21 cellular contexts compared by ENCODE assay signal in the genomic region with DNA sequence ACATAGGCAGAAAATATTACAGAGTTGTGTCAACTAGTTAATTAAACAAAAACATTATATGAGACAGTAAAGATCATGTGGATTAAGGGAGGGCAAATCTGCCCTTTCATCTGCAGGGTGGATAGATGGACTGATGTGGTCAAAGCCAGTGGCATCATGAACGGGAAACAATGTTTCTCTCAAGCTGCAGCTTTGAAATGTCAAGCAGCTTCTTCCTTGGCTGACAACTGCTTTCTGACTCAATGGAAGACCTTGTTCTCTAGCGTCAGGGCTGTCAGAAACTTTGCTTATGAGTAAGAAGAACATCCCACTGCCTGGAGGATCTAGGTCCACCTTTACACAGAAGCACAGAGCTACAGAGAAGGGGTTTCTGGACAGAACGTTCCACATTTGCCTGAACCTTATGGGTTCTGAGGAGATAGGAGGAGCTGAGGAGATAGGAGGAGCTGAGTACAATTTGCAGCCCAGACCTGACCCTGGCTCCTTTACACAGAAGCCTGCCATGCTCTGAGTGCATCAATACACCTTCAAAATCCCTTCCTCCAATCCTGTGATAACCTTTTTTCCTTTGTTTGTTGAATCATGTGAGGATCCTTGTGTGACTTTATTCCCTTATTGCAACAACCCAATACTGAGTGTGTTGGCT. TPM values are rescaled to one million over a fixed set of nuclear protein-coding genes. Genes with fewer than 3 reads are reported as not detected.
A peak's percentile ranks its signal among the peaks of the same experiment; 100 is the strongest.
DNase-seq lines count a peak whose midpoint lies in the region; ATAC-seq and TF ChIP-seq lines count a peak whose summit lies in the region.
"Had no signal": no experiment of that assay in that cellular context is flagged by ENCODE, and none has a peak within 500 bp of the region (broad histone marks: within the 10 kb centered on the region; RNA-seq: fewer than 3 reads in every experiment).

No MANE protein-coding gene starts in this region.

- TF ChIP-seq CTCF in CD4-positive, alpha-beta T cell (IDR thresholded peaks at IDR 0.05): no peak

- peaks cover 36% of the 10 kb centered on the region for H3K4me1 Mint-ChIP-seq in activated CD4-positive, alpha-beta T cell treated with anti-CD3 and anti-CD28 coated beads, Interleukin-2, amount 10 ng/mL, durations not matched to agents 7 days and 5 days
- peaks cover 3% of the 10 kb centered on the region for H3K4me1 Mint-ChIP-seq in activated CD4-positive, alpha-beta T cell treated with anti-CD3 and anti-CD28 coated beads, Interleukin-2, amount 10 ng/mL, durations not matched to agents 24 days and 14 days
- peaks cover 36% of the 10 kb centered on the region for H3K4me1 Mint-ChIP-seq in CD4-positive, alpha-beta T cell (ENCODE audit: low read depth)
- H3K4me1 Mint-ChIP-seq in activated T-helper 17 cell treated with anti-CD3 and anti-CD28 coated beads, Interleukin-2, amount 50 U/mL, for 72 hours: peaks cover 6% of the 10 kb centered on the region
- peaks cover 0 to 41% (median 14%) of the 10 kb centered on the region in 7 donors for H3K4me1 Mint-ChIP-seq in naive thymus-derived CD4-positive, alpha-beta T cell

- intact Hi-C loops in activated CD4-positive, alpha-beta T cell treated with anti-CD3 and anti-CD28 coated beads, Interleukin-2, amount 10 ng/mL, durations not matched to agents 24 days and 14 days (cut with micrococcal nuclease): no loop called here
- intact Hi-C loops in CD4-positive, alpha-beta T cell (cut with DNase I, micrococcal nuclease): loop anchor here in 1 of 2 experiments (2.0 kb wide), 1 partner anchor 21 kb away; no protein-coding TSS in a partner anchor
- intact Hi-C loops in naive thymus-derived CD4-positive, alpha-beta T cell (cut with micrococcal nuclease): no loop called here

- H3K36me3 ChIP-seq in naive thymus-derived CD4-positive, alpha-beta T cell (ENCODE audit: control insufficient read depth in 2 of 3, insufficient read depth in 3 of 3, low read length in 3 of 3): no peaks in the 10 kb centered on the region

- H3K9me3 Mint-ChIP-seq in activated CD4-positive, alpha-beta T cell treated with anti-CD3 and anti-CD28 coated beads, Interleukin-2, amount 10 ng/mL, durations not matched to agents 7 days and 5 days: no peaks in the 10 kb centered on the region
- H3K9me3 Mint-ChIP-seq in activated CD4-positive, alpha-beta T cell treated with anti-CD3 and anti-CD28 coated beads, Interleukin-2, amount 10 ng/mL, durations not matched to agents 24 days and 14 days: no peaks in the 10 kb centered on the region
- no peaks in the 10 kb centered on the region for H3K9me3 Mint-ChIP-seq in CD4-positive, alpha-beta T cell
- H3K9me3 Mint-ChIP-seq in activated T-helper 17 cell treated with anti-CD3 and anti-CD28 coated beads, Interleukin-2, amount 50 U/mL, for 72 hours: no peaks in the 10 kb centered on the region
- H3K9me3 Mint-ChIP-seq in naive thymus-derived CD4-positive, alpha-beta T cell: no peaks in the 10 kb centered on the region
- H3K9me3 Mint-ChIP-seq: H9 had no signal

- H3K27ac ChIP-seq in CD4-positive, alpha-beta T cell (ENCODE audit: low read depth, low read length): no peak overlapping the region
- H3K27ac ChIP-seq in naive thymus-derived CD4-positive, alpha-beta T cell (ENCODE audit: low read depth, low read length): no peak overlapping the region
- H3K27ac ChIP-seq: RWPE1 had no signal

- CTCF ChIA-PET in activated CD4-positive, alpha-beta T cell treated with anti-CD3 and anti-CD28 coated beads, Interleukin-2, amount 10 ng/mL, durations not matched to agents 7 days and 5 days (lab: Charles Lee): no interaction called here
- CTCF ChIA-PET in CD4-positive, alpha-beta T cell (lab: Charles Lee): no interaction called here
- CTCF ChIA-PET in naive thymus-derived CD4-positive, alpha-beta T cell (lab: Charles Lee): no interaction called here

- H3K27me3 Mint-ChIP-seq in activated CD4-positive, alpha-beta T cell treated with anti-CD3 and anti-CD28 coated beads, Interleukin-2, amount 10 ng/mL, durations not matched to agents 7 days and 5 days: no peaks in the 10 kb centered on the region
- peaks cover 6% of the 10 kb centered on the region for H3K27me3 Mint-ChIP-seq in activated CD4-positive, alpha-beta T cell treated with anti-CD3 and anti-CD28 coated beads, Interleukin-2, amount 10 ng/mL, durations not matched to agents 24 days and 14 days
- H3K27me3 Mint-ChIP-seq in CD4-positive, alpha-beta T cell: no peaks in the 10 kb centered on the region
- peaks cover 8% of the 10 kb centered on the region for H3K27me3 Mint-ChIP-seq in activated T-helper 17 cell treated with anti-CD3 and anti-CD28 coated beads, Interleukin-2, amount 50 U/mL, for 72 hours
- H3K27me3 Mint-ChIP-seq in naive thymus-derived CD4-positive, alpha-beta T cell: peaks cover 7 to 34% (median 20%) of the 10 kb centered on the region in 5 donors

- H3K36me3 Mint-ChIP-seq in activated CD4-positive, alpha-beta T cell treated with anti-CD3 and anti-CD28 coated beads, Interleukin-2, amount 10 ng/mL, durations not matched to agents 7 days and 5 days (ENCODE audit: low read depth): no peaks in the 10 kb centered on the region
- no peaks in the 10 kb centered on the region for H3K36me3 Mint-ChIP-seq in activated CD4-positive, alpha-beta T cell treated with anti-CD3 and anti-CD28 coated beads, Interleukin-2, amount 10 ng/mL, durations not matched to agents 24 days and 14 days (ENCODE audit: low read depth)
- H3K36me3 Mint-ChIP-seq in CD4-positive, alpha-beta T cell (ENCODE audit: low read depth): no peaks in the 10 kb centered on the region
- H3K36me3 Mint-ChIP-seq in activated T-helper 17 cell treated with anti-CD3 and anti-CD28 coated beads, Interleukin-2, amount 50 U/mL, for 72 hours (ENCODE audit: low read depth): no peaks in the 10 kb centered on the region
- no peaks in the 10 kb centered on the region for H3K36me3 Mint-ChIP-seq in naive thymus-derived CD4-positive, alpha-beta T cell

- H3K27ac Mint-ChIP-seq in activated CD4-positive, alpha-beta T cell treated with anti-CD3 and anti-CD28 coated beads, Interleukin-2, amount 10 ng/mL, durations not matched to agents 7 days and 5 days: peak overlapping the region; percentile 87
- no peak overlapping the region for H3K27ac Mint-ChIP-seq in activated CD4-positive, alpha-beta T cell treated with anti-CD3 and anti-CD28 coated beads, Interleukin-2, amount 10 ng/mL, durations not matched to agents 24 days and 14 days
- peak overlapping the region; percentile 87 for H3K27ac Mint-ChIP-seq in CD4-positive, alpha-beta T cell
- H3K27ac Mint-ChIP-seq in activated T-helper 17 cell treated with anti-CD3 and anti-CD28 coated beads, Interleukin-2, amount 50 U/mL, for 72 hours: no peak overlapping the region
- H3K27ac Mint-ChIP-seq in naive thymus-derived CD4-positive, alpha-beta T cell: peak overlapping the region in 2 of 9 donors; percentile 48 to 89
- H3K27ac Mint-ChIP-seq: H9 had no signal

- POLR2A ChIA-PET in activated CD4-positive, alpha-beta T cell treated with anti-CD3 and anti-CD28 coated beads, Interleukin-2, amount 10 ng/mL, durations not matched to agents 7 days and 5 days (lab: Charles Lee): no interaction called here
- POLR2A ChIA-PET in CD4-positive, alpha-beta T cell (lab: Charles Lee): interaction anchor here (1.2 to 2.0 kb wide), 3 partner anchors 14 to 38 kb away, joined by 4 read pairs; no protein-coding TSS in a partner anchor
- POLR2A ChIA-PET in naive thymus-derived CD4-positive, alpha-beta T cell (lab: Charles Lee): no interaction called here

- H3K4me1 ChIP-seq in naive thymus-derived CD4-positive, alpha-beta T cell (ENCODE audit: control insufficient read depth in 2 of 2, insufficient read depth in 2 of 2, low read length in 2 of 2): peaks cover 0 to 9% of the 10 kb centered on the region in 2 donors

- no peaks in the 10 kb centered on the region for H3K9me3 ChIP-seq in CD4-positive, alpha-beta T cell (ENCODE audit: control insufficient read depth, low read length)
- H3K9me3 ChIP-seq in naive thymus-derived CD4-positive, alpha-beta T cell (ENCODE audit: control insufficient read depth in 2 of 3, low read length in 3 of 3): no peaks in the 10 kb centered on the region

- H3K4me3 Mint-ChIP-seq in activated CD4-positive, alpha-beta T cell treated with anti-CD3 and anti-CD28 coated beads, Interleukin-2, amount 10 ng/mL, durations not matched to agents 7 days and 5 days: no peak overlapping the region
- no peak overlapping the region for H3K4me3 Mint-ChIP-seq in activated CD4-positive, alpha-beta T cell treated with anti-CD3 and anti-CD28 coated beads, Interleukin-2, amount 10 ng/mL, durations not matched to agents 24 days and 14 days
- peak overlapping the region; percentile 78 for H3K4me3 Mint-ChIP-seq in CD4-positive, alpha-beta T cell
- H3K4me3 Mint-ChIP-seq in activated T-helper 17 cell treated with anti-CD3 and anti-CD28 coated beads, Interleukin-2, amount 50 U/mL, for 72 hours: no peak overlapping the region
- H3K4me3 Mint-ChIP-seq in naive thymus-derived CD4-positive, alpha-beta T cell: peak overlapping the region in 2 of 10 donors; percentile 26 to 39
- H3K4me3 Mint-ChIP-seq: H9 had no signal

- DNase-seq in activated CD4-positive, alpha-beta T cell treated with anti-CD3 and anti-CD28 coated beads, Interleukin-2, amount 10 ng/mL, durations not matched to agents 7 days and 5 days: peak; percentile 33
- no peak for DNase-seq in activated CD4-positive, alpha-beta T cell treated with anti-CD3 and anti-CD28 coated beads, Interleukin-2, amount 10 ng/mL, durations not matched to agents 24 days and 14 days
- no peak for DNase-seq in CD4-positive, alpha-beta T cell
- peak in 3 of 9 donors; percentile 41 to 50 (median 45) for DNase-seq in naive thymus-derived CD4-positive, alpha-beta T cell
- no peak for DNase-seq in DMS153 (lab: John Stamatoyannopoulos, UW)
- DNase-seq: EL, H9, IMR-90, NCI-H1417 treated with DMSO at 0.1 percent for 48 hours, NCI-H1930, NCI-H82, PC-3 had no signal

- ATAC-seq in CD4-positive, alpha-beta T cell (ENCODE audit: poor library complexity): peak; percentile 72
- ATAC-seq in activated T-helper 17 cell treated with anti-CD3 and anti-CD28 coated beads, Interleukin-2, amount 50 U/mL, for 72 hours (replicated peaks): peak; percentile 68
- ATAC-seq in naive thymus-derived CD4-positive, alpha-beta T cell: peak; percentile 64
- ATAC-seq in GM21576 (IDR thresholded peaks at IDR 0.05; ENCODE audit: unreplicated experiment): no peak
- ATAC-seq in HG02885 (IDR thresholded peaks at IDR 0.05; ENCODE audit: poor library complexity, unreplicated experiment): no peak
- ATAC-seq: PC-3 had no signal

- no peak overlapping the region for H3K4me3 ChIP-seq in naive thymus-derived CD4-positive, alpha-beta T cell (ENCODE audit: low read length)

- no peaks in the 10 kb centered on the region for H3K27me3 ChIP-seq in CD4-positive, alpha-beta T cell (ENCODE audit: control insufficient read depth, insufficient read depth, low read length)
- no peaks in the 10 kb centered on the region for H3K27me3 ChIP-seq in naive thymus-derived CD4-positive, alpha-beta T cell (ENCODE audit: control insufficient read depth in 2 of 2, insufficient read depth in 2 of 2, low read length in 2 of 2)

RNA-seq across cellular contexts. Expression of a gene that starts 6.1 kb away (rescaled TPM):
- total RNA-seq in activated CD4-positive, alpha-beta T cell treated with anti-CD3 and anti-CD28 coated beads, Interleukin-2, amount 10 ng/mL, durations not matched to agents 7 days and 5 days: not detected
- not detected in 2 replicates for total RNA-seq in activated CD4-positive, alpha-beta T cell treated with anti-CD3 and anti-CD28 coated beads, Interleukin-2, amount 10 ng/mL, durations not matched to agents 24 days and 14 days
- total RNA-seq in CD4-positive, alpha-beta T cell: not detected
- total RNA-seq in activated T-helper 17 cell treated with anti-CD3 and anti-CD28 coated beads, Interleukin-2, amount 50 U/mL, for 72 hours: not detected
- not detected for total RNA-seq in naive thymus-derived CD4-positive, alpha-beta T cell
- polyA plus RNA-seq in naive thymus-derived CD4-positive, alpha-beta T cell: not detected
- total RNA-seq: A172, H9, HT-29, IMR-90, LHCN-M2, NCI-H460, PC-3 had no signal
- polyA plus RNA-seq: BJ, IMR-90 had no signal

RNA-seq across cellular contexts. Expression of a gene that starts 47.0 kb away (rescaled TPM):
- total RNA-seq in activated CD4-positive, alpha-beta T cell treated with anti-CD3 and anti-CD28 coated beads, Interleukin-2, amount 10 ng/mL, durations not matched to agents 7 days and 5 days: not detected
- not detected in 2 replicates for total RNA-seq in activated CD4-positive, alpha-beta T cell treated with anti-CD3 and anti-CD28 coated beads, Interleukin-2, amount 10 ng/mL, durations not matched to agents 24 days and 14 days
- not detected for total RNA-seq in CD4-positive, alpha-beta T cell
- not detected for total RNA-seq in activated T-helper 17 cell treated with anti-CD3 and anti-CD28 coated beads, Interleukin-2, amount 50 U/mL, for 72 hours
- total RNA-seq in naive thymus-derived CD4-positive, alpha-beta T cell: not detected
- not detected for polyA plus RNA-seq in naive thymus-derived CD4-positive, alpha-beta T cell
- total RNA-seq: A172, H9, HT-29, IMR-90, LHCN-M2, NCI-H460, PC-3 had no signal
- polyA plus RNA-seq: BJ, IMR-90 had no signal

Comparison
In these comparisons a context has a peak if more than half of its experiments do, and no peak if none do; other contexts are left out.
1. H3K27ac Mint-ChIP-seq: peak in activated CD4-positive, alpha-beta T cell treated with anti-CD3 and anti-CD28 coated beads, Interleukin-2, amount 10 ng/mL, durations not matched to agents 7 days and 5 days (single experiment) and CD4-positive, alpha-beta T cell (single experiment); none in activated CD4-positive, alpha-beta T cell treated with anti-CD3 and anti-CD28 coated beads, Interleukin-2, amount 10 ng/mL, durations not matched to agents 24 days and 14 days (single experiment) and activated T-helper 17 cell treated with anti-CD3 and anti-CD28 coated beads, Interleukin-2, amount 50 U/mL, for 72 hours (single experiment).
2. ATAC-seq: peak in CD4-positive, alpha-beta T cell (single experiment), activated T-helper 17 cell treated with anti-CD3 and anti-CD28 coated beads, Interleukin-2, amount 50 U/mL, for 72 hours (single experiment) and naive thymus-derived CD4-positive, alpha-beta T cell (single experiment); none in GM21576 (single experiment) and HG02885 (single experiment).